1 cellular context compared by ENCODE assay signal in the genomic region with DNA sequence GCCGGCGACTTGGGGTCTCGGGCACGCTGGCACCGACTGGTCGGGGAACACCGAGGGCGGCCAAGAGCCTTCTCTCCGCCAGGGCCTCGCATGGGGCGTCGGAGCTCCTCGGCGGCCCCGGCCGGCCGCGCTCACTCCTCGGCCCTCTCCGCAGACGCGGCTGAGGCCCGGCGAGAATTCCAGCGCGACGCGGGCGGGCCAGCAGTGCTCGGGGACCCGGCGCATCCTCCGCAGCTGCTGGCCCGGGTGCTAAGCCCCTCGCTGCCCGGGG.
TF ChIP-seq lines count a peak whose summit lies in the region.

No MANE protein-coding gene starts in this region.

TF ChIP-seq in SK-N-SH, 30 proteins besides CTCF, POLR2A, EP300 and RAD21 (continued from another document):
- TF ChIP-seq, protein P1, sequence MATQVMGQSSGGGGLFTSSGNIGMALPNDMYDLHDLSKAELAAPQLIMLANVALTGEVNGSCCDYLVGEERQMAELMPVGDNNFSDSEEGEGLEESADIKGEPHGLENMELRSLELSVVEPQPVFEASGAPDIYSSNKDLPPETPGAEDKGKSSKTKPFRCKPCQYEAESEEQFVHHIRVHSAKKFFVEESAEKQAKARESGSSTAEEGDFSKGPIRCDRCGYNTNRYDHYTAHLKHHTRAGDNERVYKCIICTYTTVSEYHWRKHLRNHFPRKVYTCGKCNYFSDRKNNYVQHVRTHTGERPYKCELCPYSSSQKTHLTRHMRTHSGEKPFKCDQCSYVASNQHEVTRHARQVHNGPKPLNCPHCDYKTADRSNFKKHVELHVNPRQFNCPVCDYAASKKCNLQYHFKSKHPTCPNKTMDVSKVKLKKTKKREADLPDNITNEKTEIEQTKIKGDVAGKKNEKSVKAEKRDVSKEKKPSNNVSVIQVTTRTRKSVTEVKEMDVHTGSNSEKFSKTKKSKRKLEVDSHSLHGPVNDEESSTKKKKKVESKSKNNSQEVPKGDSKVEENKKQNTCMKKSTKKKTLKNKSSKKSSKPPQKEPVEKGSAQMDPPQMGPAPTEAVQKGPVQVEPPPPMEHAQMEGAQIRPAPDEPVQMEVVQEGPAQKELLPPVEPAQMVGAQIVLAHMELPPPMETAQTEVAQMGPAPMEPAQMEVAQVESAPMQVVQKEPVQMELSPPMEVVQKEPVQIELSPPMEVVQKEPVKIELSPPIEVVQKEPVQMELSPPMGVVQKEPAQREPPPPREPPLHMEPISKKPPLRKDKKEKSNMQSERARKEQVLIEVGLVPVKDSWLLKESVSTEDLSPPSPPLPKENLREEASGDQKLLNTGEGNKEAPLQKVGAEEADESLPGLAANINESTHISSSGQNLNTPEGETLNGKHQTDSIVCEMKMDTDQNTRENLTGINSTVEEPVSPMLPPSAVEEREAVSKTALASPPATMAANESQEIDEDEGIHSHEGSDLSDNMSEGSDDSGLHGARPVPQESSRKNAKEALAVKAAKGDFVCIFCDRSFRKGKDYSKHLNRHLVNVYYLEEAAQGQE (IDR thresholded peaks at IDR 0.05; ENCODE audit: low read depth, low read length), result no peak
- no peak for TF ChIP-seq MAX (IDR thresholded peaks at IDR 0.05; ENCODE audit: low read depth)
- no peak for TF ChIP-seq PBX3 (IDR thresholded peaks at IDR 0.05)
- no peak for TF ChIP-seq GATA2 (CRISPR knock-in tag; IDR thresholded peaks at IDR 0.05)
- no peak for TF ChIP-seq YY1 (IDR thresholded peaks at IDR 0.05; ENCODE audit: low read depth)
- TF ChIP-seq POLR2AphosphoS5 (IDR thresholded peaks at IDR 0.05; ENCODE audit: low read depth, low read length), result no peak
